1 cellular context compared by ENCODE assay signal in the genomic region with DNA sequence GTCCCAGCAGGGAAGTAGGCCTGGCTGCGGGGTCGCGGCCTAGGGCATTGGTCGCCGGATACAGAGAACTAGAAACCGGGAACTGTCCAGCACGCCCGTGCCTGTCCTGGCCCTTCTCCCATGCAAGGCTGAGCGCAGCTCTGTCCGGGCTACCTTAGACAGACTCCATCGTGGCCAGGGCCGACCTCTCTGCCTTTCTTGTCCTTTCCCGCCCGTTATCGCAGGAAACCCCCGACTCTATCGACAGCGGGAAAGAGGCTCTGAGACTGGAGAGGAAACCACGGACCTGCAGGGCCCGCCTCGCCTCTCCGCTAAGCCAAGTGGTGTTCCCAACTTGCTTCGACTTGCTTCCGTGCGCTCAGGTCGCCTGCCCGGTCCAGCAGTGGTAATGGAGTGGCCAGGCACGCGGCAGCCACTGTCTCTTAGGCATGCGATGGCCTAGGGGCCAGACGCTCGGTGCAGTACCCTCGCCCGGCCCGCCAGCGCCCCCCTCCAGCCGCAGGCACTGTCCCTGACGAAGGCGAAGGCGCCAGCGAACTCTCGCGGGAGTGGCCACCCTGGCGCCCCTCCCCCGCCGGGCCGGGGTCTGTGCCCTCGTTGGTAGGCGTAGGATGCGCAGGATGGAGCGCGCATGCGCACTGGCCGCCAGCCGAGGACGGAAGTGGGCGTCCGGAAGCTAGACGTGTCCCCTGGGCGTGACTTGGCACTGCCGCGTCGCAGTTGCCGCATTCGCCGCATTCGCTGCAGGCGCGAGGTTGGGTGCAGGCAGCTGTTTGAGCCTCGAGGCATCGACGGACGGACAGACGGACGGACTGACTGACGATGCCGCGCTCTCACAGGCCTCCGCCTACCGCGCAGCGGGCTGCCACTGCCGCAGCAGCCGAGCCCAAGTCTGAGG.
TF ChIP-seq lines count a peak whose summit lies in the region.

No MANE protein-coding gene starts in this region.

TF ChIP-seq in WTC11, 78 proteins besides CTCF, POLR2A, EP300 and RAD21 (continued from another document and continues in another):
- TF ChIP-seq, protein P1, sequence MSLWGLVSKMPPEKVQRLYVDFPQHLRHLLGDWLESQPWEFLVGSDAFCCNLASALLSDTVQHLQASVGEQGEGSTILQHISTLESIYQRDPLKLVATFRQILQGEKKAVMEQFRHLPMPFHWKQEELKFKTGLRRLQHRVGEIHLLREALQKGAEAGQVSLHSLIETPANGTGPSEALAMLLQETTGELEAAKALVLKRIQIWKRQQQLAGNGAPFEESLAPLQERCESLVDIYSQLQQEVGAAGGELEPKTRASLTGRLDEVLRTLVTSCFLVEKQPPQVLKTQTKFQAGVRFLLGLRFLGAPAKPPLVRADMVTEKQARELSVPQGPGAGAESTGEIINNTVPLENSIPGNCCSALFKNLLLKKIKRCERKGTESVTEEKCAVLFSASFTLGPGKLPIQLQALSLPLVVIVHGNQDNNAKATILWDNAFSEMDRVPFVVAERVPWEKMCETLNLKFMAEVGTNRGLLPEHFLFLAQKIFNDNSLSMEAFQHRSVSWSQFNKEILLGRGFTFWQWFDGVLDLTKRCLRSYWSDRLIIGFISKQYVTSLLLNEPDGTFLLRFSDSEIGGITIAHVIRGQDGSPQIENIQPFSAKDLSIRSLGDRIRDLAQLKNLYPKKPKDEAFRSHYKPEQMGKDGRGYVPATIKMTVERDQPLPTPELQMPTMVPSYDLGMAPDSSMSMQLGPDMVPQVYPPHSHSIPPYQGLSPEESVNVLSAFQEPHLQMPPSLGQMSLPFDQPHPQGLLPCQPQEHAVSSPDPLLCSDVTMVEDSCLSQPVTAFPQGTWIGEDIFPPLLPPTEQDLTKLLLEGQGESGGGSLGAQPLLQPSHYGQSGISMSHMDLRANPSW (CRISPR knock-in tag; conservative IDR thresholded peaks at IDR 0.05; ENCODE audit: low read depth) = no peak
- TF ChIP-seq ZNF121 (CRISPR knock-in tag; IDR thresholded peaks at IDR 0.05) (no peak), RORB (CRISPR knock-in tag; IDR thresholded peaks at IDR 0.05) (no peak), NFYB (CRISPR knock-in tag; conservative IDR thresholded peaks at IDR 0.05; ENCODE audit: low read depth) (peak; percentile 19; the same call in 1 of the 2 replicates), ZNF138 (CRISPR knock-in tag; conservative IDR thresholded peaks at IDR 0.05) (peak; percentile 86; the same call in 1 of the 2 replicates), FOXP1 (CRISPR knock-in tag; IDR thresholded peaks at IDR 0.05; ENCODE audit: borderline replicate concordance) (peak; percentile 97), HMGA2 (CRISPR knock-in tag; IDR thresholded peaks at IDR 0.05) (no peak), FOXJ3 (CRISPR knock-in tag; IDR thresholded peaks at IDR 0.05; ENCODE audit: borderline replicate concordance) (no peak), ZNF317 (CRISPR knock-in tag; IDR thresholded peaks at IDR 0.05; ENCODE audit: borderline replicate concordance, low read depth) (peak; percentile 68), NR2C2 (CRISPR knock-in tag; IDR thresholded peaks at IDR 0.05) (no peak), ZNF423 (CRISPR knock-in tag; IDR thresholded peaks at IDR 0.05) (no peak), NR3C1 (CRISPR knock-in tag; conservative IDR thresholded peaks at IDR 0.05; ENCODE audit: low read depth) (no peak; the same call in 1 of the 2 replicates), KAT7 (CRISPR knock-in tag; IDR thresholded peaks at IDR 0.05; ENCODE audit: borderline replicate concordance) (peak; percentile 74; the same call in 1 of the 2 replicates), CREM (CRISPR knock-in tag; IDR thresholded peaks at IDR 0.05) (peak; percentile 88), MYBL2 (CRISPR knock-in tag; IDR thresholded peaks at IDR 0.05) (peak; percentile 92), CBFB (CRISPR knock-in tag; IDR thresholded peaks at IDR 0.05; ENCODE audit: low read depth) (no peak; the same call in 1 of the 2 replicates), TP53 (CRISPR knock-in tag; IDR thresholded peaks at IDR 0.05) (peak; percentile 94), TEAD4 (CRISPR knock-in tag; IDR thresholded peaks at IDR 0.05) (peak; percentile 82), SMAD4 (CRISPR knock-in tag; IDR thresholded peaks at IDR 0.05) (no peak), NFE2L1 (CRISPR knock-in tag; IDR thresholded peaks at IDR 0.05) (peak; percentile 92; the same call in 1 of the 2 replicates), JAZF1 (CRISPR knock-in tag; IDR thresholded peaks at IDR 0.05) (no peak)
- TF ChIP-seq, protein P2, sequence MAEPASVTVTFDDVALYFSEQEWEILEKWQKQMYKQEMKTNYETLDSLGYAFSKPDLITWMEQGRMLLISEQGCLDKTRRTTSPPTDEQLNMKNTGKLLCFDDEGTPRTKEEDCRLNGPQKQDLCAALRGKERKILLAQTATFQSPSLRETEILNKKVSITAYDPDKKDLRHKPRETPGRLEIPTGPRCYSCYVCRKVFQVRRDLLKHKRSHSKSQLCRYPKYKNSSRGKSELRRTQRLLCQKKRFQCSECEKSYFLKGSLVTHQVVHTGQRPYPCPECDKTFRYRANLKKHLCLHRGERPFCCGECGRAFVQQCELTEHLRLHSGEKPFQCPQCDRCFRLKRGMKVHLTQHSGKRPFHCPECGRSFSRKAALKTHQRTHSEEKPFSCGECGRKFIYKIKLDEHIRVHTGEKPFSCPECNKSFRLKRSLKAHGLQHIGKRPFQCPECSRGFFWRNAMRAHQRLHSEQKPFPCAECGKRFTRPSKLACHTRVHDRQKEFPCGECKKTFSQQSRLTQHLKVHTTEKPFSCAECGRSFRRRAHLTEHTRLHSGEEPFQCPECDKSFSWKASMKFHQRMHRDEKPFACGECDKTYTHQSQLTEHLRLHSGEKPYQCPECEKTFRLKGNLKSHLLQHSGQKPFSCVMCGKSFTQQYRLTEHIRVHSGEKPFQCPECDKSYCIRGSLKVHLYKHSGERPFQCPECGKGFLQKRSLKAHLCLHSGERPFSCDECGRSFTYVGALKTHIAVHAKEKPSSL (CRISPR knock-in tag; conservative IDR thresholded peaks at IDR 0.05) = no peak
- TF ChIP-seq, protein P3, sequence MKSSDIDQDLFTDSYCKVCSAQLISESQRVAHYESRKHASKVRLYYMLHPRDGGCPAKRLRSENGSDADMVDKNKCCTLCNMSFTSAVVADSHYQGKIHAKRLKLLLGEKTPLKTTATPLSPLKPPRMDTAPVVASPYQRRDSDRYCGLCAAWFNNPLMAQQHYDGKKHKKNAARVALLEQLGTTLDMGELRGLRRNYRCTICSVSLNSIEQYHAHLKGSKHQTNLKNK (CRISPR knock-in tag; IDR thresholded peaks at IDR 0.05) = no peak
- TF ChIP-seq, protein P4, sequence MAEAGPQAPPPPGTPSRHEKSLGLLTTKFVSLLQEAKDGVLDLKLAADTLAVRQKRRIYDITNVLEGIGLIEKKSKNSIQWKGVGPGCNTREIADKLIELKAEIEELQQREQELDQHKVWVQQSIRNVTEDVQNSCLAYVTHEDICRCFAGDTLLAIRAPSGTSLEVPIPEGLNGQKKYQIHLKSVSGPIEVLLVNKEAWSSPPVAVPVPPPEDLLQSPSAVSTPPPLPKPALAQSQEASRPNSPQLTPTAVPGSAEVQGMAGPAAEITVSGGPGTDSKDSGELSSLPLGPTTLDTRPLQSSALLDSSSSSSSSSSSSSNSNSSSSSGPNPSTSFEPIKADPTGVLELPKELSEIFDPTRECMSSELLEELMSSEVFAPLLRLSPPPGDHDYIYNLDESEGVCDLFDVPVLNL (CRISPR knock-in tag; IDR thresholded peaks at IDR 0.05; ENCODE audit: borderline replicate concordance, low read depth) = peak; percentile 81; the same call in 1 of the 2 replicates
- TF ChIP-seq, protein P5, sequence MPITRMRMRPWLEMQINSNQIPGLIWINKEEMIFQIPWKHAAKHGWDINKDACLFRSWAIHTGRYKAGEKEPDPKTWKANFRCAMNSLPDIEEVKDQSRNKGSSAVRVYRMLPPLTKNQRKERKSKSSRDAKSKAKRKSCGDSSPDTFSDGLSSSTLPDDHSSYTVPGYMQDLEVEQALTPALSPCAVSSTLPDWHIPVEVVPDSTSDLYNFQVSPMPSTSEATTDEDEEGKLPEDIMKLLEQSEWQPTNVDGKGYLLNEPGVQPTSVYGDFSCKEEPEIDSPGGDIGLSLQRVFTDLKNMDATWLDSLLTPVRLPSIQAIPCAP (CRISPR knock-in tag; IDR thresholded peaks at IDR 0.05) = no peak
- TF ChIP-seq, protein P6, sequence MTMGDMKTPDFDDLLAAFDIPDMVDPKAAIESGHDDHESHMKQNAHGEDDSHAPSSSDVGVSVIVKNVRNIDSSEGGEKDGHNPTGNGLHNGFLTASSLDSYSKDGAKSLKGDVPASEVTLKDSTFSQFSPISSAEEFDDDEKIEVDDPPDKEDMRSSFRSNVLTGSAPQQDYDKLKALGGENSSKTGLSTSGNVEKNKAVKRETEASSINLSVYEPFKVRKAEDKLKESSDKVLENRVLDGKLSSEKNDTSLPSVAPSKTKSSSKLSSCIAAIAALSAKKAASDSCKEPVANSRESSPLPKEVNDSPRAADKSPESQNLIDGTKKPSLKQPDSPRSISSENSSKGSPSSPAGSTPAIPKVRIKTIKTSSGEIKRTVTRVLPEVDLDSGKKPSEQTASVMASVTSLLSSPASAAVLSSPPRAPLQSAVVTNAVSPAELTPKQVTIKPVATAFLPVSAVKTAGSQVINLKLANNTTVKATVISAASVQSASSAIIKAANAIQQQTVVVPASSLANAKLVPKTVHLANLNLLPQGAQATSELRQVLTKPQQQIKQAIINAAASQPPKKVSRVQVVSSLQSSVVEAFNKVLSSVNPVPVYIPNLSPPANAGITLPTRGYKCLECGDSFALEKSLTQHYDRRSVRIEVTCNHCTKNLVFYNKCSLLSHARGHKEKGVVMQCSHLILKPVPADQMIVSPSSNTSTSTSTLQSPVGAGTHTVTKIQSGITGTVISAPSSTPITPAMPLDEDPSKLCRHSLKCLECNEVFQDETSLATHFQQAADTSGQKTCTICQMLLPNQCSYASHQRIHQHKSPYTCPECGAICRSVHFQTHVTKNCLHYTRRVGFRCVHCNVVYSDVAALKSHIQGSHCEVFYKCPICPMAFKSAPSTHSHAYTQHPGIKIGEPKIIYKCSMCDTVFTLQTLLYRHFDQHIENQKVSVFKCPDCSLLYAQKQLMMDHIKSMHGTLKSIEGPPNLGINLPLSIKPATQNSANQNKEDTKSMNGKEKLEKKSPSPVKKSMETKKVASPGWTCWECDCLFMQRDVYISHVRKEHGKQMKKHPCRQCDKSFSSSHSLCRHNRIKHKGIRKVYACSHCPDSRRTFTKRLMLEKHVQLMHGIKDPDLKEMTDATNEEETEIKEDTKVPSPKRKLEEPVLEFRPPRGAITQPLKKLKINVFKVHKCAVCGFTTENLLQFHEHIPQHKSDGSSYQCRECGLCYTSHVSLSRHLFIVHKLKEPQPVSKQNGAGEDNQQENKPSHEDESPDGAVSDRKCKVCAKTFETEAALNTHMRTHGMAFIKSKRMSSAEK (CRISPR knock-in tag; IDR thresholded peaks at IDR 0.05; ENCODE audit: borderline replicate concordance) = peak; percentile 55; the same call in 1 of the 2 replicates
- TF ChIP-seq, protein P7, sequence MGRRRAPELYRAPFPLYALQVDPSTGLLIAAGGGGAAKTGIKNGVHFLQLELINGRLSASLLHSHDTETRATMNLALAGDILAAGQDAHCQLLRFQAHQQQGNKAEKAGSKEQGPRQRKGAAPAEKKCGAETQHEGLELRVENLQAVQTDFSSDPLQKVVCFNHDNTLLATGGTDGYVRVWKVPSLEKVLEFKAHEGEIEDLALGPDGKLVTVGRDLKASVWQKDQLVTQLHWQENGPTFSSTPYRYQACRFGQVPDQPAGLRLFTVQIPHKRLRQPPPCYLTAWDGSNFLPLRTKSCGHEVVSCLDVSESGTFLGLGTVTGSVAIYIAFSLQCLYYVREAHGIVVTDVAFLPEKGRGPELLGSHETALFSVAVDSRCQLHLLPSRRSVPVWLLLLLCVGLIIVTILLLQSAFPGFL (CRISPR knock-in tag; IDR thresholded peaks at IDR 0.05; ENCODE audit: borderline replicate concordance) = no peak
- TF ChIP-seq, protein P8, sequence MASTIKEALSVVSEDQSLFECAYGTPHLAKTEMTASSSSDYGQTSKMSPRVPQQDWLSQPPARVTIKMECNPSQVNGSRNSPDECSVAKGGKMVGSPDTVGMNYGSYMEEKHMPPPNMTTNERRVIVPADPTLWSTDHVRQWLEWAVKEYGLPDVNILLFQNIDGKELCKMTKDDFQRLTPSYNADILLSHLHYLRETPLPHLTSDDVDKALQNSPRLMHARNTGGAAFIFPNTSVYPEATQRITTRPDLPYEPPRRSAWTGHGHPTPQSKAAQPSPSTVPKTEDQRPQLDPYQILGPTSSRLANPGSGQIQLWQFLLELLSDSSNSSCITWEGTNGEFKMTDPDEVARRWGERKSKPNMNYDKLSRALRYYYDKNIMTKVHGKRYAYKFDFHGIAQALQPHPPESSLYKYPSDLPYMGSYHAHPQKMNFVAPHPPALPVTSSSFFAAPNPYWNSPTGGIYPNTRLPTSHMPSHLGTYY (CRISPR knock-in tag; IDR thresholded peaks at IDR 0.05) = no peak
- TF ChIP-seq, protein P9, sequence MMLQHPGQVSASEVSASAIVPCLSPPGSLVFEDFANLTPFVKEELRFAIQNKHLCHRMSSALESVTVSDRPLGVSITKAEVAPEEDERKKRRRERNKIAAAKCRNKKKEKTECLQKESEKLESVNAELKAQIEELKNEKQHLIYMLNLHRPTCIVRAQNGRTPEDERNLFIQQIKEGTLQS (CRISPR knock-in tag; conservative IDR thresholded peaks at IDR 0.05) = no peak
- TF ChIP-seq, protein P10, sequence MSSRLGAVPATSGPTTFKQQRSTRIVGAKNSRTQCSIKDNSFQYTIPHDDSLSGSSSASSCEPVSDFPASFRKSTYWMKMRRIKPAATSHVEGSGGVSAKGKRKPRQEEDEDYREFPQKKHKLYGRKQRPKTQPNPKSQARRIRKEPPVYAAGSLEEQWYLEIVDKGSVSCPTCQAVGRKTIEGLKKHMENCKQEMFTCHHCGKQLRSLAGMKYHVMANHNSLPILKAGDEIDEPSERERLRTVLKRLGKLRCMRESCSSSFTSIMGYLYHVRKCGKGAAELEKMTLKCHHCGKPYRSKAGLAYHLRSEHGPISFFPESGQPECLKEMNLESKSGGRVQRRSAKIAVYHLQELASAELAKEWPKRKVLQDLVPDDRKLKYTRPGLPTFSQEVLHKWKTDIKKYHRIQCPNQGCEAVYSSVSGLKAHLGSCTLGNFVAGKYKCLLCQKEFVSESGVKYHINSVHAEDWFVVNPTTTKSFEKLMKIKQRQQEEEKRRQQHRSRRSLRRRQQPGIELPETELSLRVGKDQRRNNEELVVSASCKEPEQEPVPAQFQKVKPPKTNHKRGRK (CRISPR knock-in tag; IDR thresholded peaks at IDR 0.05; ENCODE audit: borderline replicate concordance) = no peak
